In genomic region chr15:91881551-91882297, GRCh38 we compare ENCODE assay signal across 18 cellular contexts. TPM values are rescaled to one million over a fixed set of nuclear protein-coding genes. Genes with fewer than 3 reads are reported as not detected.
DNase-seq lines count a peak whose midpoint lies in the region; ATAC-seq, FAIRE-seq and TF ChIP-seq lines count a peak whose summit lies in the region.
"Had no signal": no experiment of that assay in that cellular context is flagged by ENCODE, and none has a peak within 500 bp of the region (broad histone marks: within the 10 kb centered on the region; RNA-seq: fewer than 3 reads in every experiment).

No MANE protein-coding gene starts in this region.

- H3F3A ChIP-seq in GM23338 (replicated peaks; ENCODE audit: low read depth) (no peaks in the 10 kb centered on the region), neural cell (ENCODE audit: insufficient read depth, low read length, poor library complexity, severe bottlenecking) (no peaks in the 10 kb centered on the region)

- no peaks in the 10 kb centered on the region for H3K9me3 ChIP-seq in HUES48 (ENCODE audit: control insufficient read depth, insufficient read depth, low read length)
- H3K9me3 ChIP-seq in H1 (ENCODE audit: insufficient read depth in 2 of 2, low read depth in 1 of 2, low read length in 1 of 2), result no peaks in the 10 kb centered on the region
- H3K9me3 ChIP-seq in neural cell (ENCODE audit: low read length), result no peaks in the 10 kb centered on the region

- peaks cover 36% of the 10 kb centered on the region for H3K4me1 Mint-ChIP-seq in GM23338
- peaks cover 27 to 44% of the 10 kb centered on the region in 2 donors for H3K4me1 Mint-ChIP-seq in natural killer cell treated with Interleukin-12 subunit alpha and Interleukin-12 subunit beta and Interleukin-15 and Interleukin-18, amount 100 ng/mL, for 72 hours (ENCODE audit: low read depth in 2 of 2)
- peaks cover 8% of the 10 kb centered on the region for H3K4me1 Mint-ChIP-seq in activated T-cell treated with anti-CD3 and anti-CD28 coated beads, Interleukin-2, amount 50 U/mL, for 72 hours (ENCODE audit: low read depth)
- H3K4me1 Mint-ChIP-seq: B cell had no signal

- 0 out of 2 replicates have a peak overlapping the region, but pooled peaks have one; percentile 22 for H3K27ac Mint-ChIP-seq in GM23338
- no peak overlapping the region for H3K27ac Mint-ChIP-seq in natural killer cell treated with Interleukin-12 subunit alpha and Interleukin-12 subunit beta and Interleukin-15 and Interleukin-18, amount 100 ng/mL, for 72 hours
- H3K27ac Mint-ChIP-seq in activated T-cell treated with anti-CD3 and anti-CD28 coated beads, Interleukin-2, amount 50 U/mL, for 72 hours, result no peak overlapping the region
- H3K27ac Mint-ChIP-seq: B cell; CD4-positive, alpha-beta T cell had no signal

- H2BK120ac ChIP-seq in H1 (replicated peaks; ENCODE audit: low read depth, low read length), result peak overlapping the region; percentile 1

- no peaks in the 10 kb centered on the region for H3K23me2 ChIP-seq in H1 (ENCODE audit: low read depth, low read length)

- peak overlapping the region; percentile 19; the same call in 1 of the 3 replicates for H3K4me3 Mint-ChIP-seq in GM23338
- no peak overlapping the region for H3K4me3 Mint-ChIP-seq in natural killer cell treated with Interleukin-12 subunit alpha and Interleukin-12 subunit beta and Interleukin-15 and Interleukin-18, amount 100 ng/mL, for 72 hours
- no peak overlapping the region for H3K4me3 Mint-ChIP-seq in activated T-cell treated with anti-CD3 and anti-CD28 coated beads, Interleukin-2, amount 50 U/mL, for 72 hours
- H3K4me3 Mint-ChIP-seq: B cell; CD4-positive, alpha-beta T cell had no signal

- WGBS in H1 (ENCODE audit: extremely low coverage in 1 of 2, insufficient coverage in 1 of 2, insufficient read length in 1 of 2, insufficient replicate concordance in 2 of 2, low coverage in 1 of 2, low lambda C conversion rate in 2 of 2, missing lambda C conversion rate in 1 of 2), 2 experiments, result 56% methylated on average over 9 of the region's 9 CpGs; no CpG with 5 or more reads in 1 of the 2 experiments

- H4K20me1 ChIP-seq in GM23338 (replicated peaks; ENCODE audit: insufficient read depth) (no peaks in the 10 kb centered on the region), H1 (replicated peaks in 1 of 2; ENCODE audit: control insufficient read depth in 1 of 2, insufficient read depth in 2 of 2, low read length in 2 of 2) (peaks cover 0 to 3% of the 10 kb centered on the region in 2 experiments), neural cell (ENCODE audit: insufficient read depth) (no peaks in the 10 kb centered on the region)

- H3K27me3 ChIP-seq in GM23338 (ENCODE audit: insufficient read depth) (no peaks in the 10 kb centered on the region), HUES48 (ENCODE audit: control insufficient read depth, insufficient read depth, low read length) (no peaks in the 10 kb centered on the region), H1 (replicated peaks in 1 of 4; ENCODE audit: control insufficient read depth in 3 of 4, extremely low read depth in 1 of 4, insufficient read depth in 3 of 4, low read length in 3 of 4) (no peaks in the 10 kb centered on the region), neural cell (ENCODE audit: insufficient read depth, low read depth, low read length) (no peaks in the 10 kb centered on the region)

- DNase-seq in GM23338 (ENCODE audit: low spot score), result peak; percentile 64
- DNase-seq in H1 (ENCODE audit: low read depth in 1 of 2, low spot score in 2 of 2), result no peak
- DNase-seq in natural killer cell treated with Interleukin-12 subunit alpha and Interleukin-12 subunit beta and Interleukin-15 and Interleukin-18, amount 100 ng/mL, for 72 hours (ENCODE audit: low spot score), result no peak
- no peak for DNase-seq in activated T-cell treated with anti-CD3 and anti-CD28 coated beads, Interleukin-2, amount 50 U/mL, for 72 hours
- no peak for DNase-seq in SIG-M5 treated with dmso at 0.1 percent for 504 hours (lab: John Stamatoyannopoulos, UW; ENCODE audit: unreplicated experiment)
- DNase-seq: CD4-positive, alpha-beta T cell; DND-41; GF-D8; GM23248; Kasumi-1; NCI-H1417 treated with DMSO at 0.1 percent for 48 hours; NCI-H2081 treated with DMSO at 0.1 percent for 48 hours; NCI-H226; SHP77 treated with DMSO at 0.1 percent for 48 hours had no signal

- ATAC-seq in GM23338, result peak; percentile 65
- no peak for ATAC-seq in natural killer cell treated with Interleukin-12 subunit alpha and Interleukin-12 subunit beta and Interleukin-15 and Interleukin-18, amount 100 ng/mL, for 72 hours
- no peak for ATAC-seq in activated T-cell treated with anti-CD3 and anti-CD28 coated beads, Interleukin-2, amount 50 U/mL, for 72 hours (replicated peaks in 1 of 2)
- no peak for ATAC-seq in HG02885 (IDR thresholded peaks at IDR 0.05; ENCODE audit: poor library complexity, unreplicated experiment)

- H3K36me3 ChIP-seq in GM23338 (ENCODE audit: insufficient read depth) (no peaks in the 10 kb centered on the region), HUES48 (ENCODE audit: control insufficient read depth, insufficient read depth, low read length) (no peaks in the 10 kb centered on the region), H1 (ENCODE audit: control insufficient read depth in 2 of 4, insufficient read depth in 4 of 4, low read length in 3 of 4) (no peaks in the 10 kb centered on the region), neural cell (ENCODE audit: insufficient read depth, low read length) (no peaks in the 10 kb centered on the region)

- no peak overlapping the region for H3K9ac ChIP-seq in HUES48 (ENCODE audit: low read depth, low read length)
- H3K9ac ChIP-seq in H1 (replicated peaks in 1 of 4; ENCODE audit: extremely low read depth in 1 of 4, low read depth in 3 of 4, low read length in 3 of 4), result no peak overlapping the region
- H3K9ac ChIP-seq in neural cell (ENCODE audit: low read length), result no peak overlapping the region
- H3K9ac ChIP-seq: GM23248 had no signal

- H3K79me2 ChIP-seq in GM23338 (replicated peaks; ENCODE audit: insufficient read depth) (peaks cover 11% of the 10 kb centered on the region), H1 (ENCODE audit: control insufficient read depth in 1 of 2, insufficient read depth in 2 of 2, low read length in 2 of 2) (0 out of 4 replicates have a peak, but pooled peaks cover 0 to 3% of the 10 kb centered on the region in 2 experiments), neural cell (replicated peaks; ENCODE audit: insufficient read depth, low read length) (peaks cover 15% of the 10 kb centered on the region)

- no peak for TF ChIP-seq POLR2A in H1 (IDR thresholded peaks at IDR 0.05; ENCODE audit: control extremely low read depth in 1 of 2, low read depth in 2 of 2, low read length in 2 of 2)

- H3K4ac ChIP-seq in H1 (replicated peaks; ENCODE audit: insufficient read length, low read depth, low read length), result no peak overlapping the region

- no peak overlapping the region for H2AK5ac ChIP-seq in H1 (ENCODE audit: low read depth, low read length)

- H3K27ac ChIP-seq in GM23338 (ENCODE audit: low read depth), result no peak overlapping the region
- H3K27ac ChIP-seq in HUES48 (ENCODE audit: low read depth, low read length), result peak overlapping the region; percentile 21
- no peak overlapping the region for H3K27ac ChIP-seq in H1 (ENCODE audit: low read depth, low read length)
- H3K27ac ChIP-seq in neural cell (ENCODE audit: low read length), result peak overlapping the region; percentile 82
- H3K27ac ChIP-seq: GM23248 had no signal

- H3K9me2 ChIP-seq in GM23338 (ENCODE audit: insufficient read depth), result no peaks in the 10 kb centered on the region
- H3K9me2 ChIP-seq in neural cell (ENCODE audit: insufficient read depth, low read length), result no peaks in the 10 kb centered on the region

- TF ChIP-seq EP300 in H1 (IDR thresholded peaks at IDR 0.05; ENCODE audit: borderline replicate concordance in 1 of 2, low read depth in 2 of 2, low read length in 2 of 2), result no peak
- TF ChIP-seq EP300 in neural cell (conservative IDR thresholded peaks at IDR 0.05; ENCODE audit: poor library complexity, severe bottlenecking), result no peak

- peaks cover 3% of the 10 kb centered on the region; the same call in 1 of the 2 replicates for H3K79me1 ChIP-seq in H1 (ENCODE audit: low read depth, low read length)

- H3K14ac ChIP-seq in H1 (ENCODE audit: insufficient read length), result no peak overlapping the region

- H2BK15ac ChIP-seq in H1 (ENCODE audit: low read length), result 0 out of 2 replicates have a peak overlapping the region, but pooled peaks have one; percentile 2

- H3K4me1 ChIP-seq in GM23338 (ENCODE audit: insufficient read depth) (peaks cover 28% of the 10 kb centered on the region), HUES48 (ENCODE audit: control insufficient read depth, insufficient read depth, low read length) (peaks cover 28% of the 10 kb centered on the region), H1 (replicated peaks in 1 of 4; ENCODE audit: control insufficient read depth in 3 of 4, insufficient read depth in 4 of 4, low read length in 3 of 4) (peaks cover 3 to 19% (median 11%) of the 10 kb centered on the region in 4 experiments; a peak in 6 of 7 replicates)

- no peak overlapping the region for H2BK5ac ChIP-seq in H1 (ENCODE audit: low read depth, low read length)

- H3K9me3 Mint-ChIP-seq in GM23338, result no peaks in the 10 kb centered on the region
- no peaks in the 10 kb centered on the region for H3K9me3 Mint-ChIP-seq in natural killer cell treated with Interleukin-12 subunit alpha and Interleukin-12 subunit beta and Interleukin-15 and Interleukin-18, amount 100 ng/mL, for 72 hours
- H3K9me3 Mint-ChIP-seq in activated T-cell treated with anti-CD3 and anti-CD28 coated beads, Interleukin-2, amount 50 U/mL, for 72 hours, result no peaks in the 10 kb centered on the region

- H3K4me2 ChIP-seq in GM23338 (peak overlapping the region; percentile 5), H1 (ENCODE audit: insufficient read depth in 1 of 2, low read depth in 2 of 2, low read length in 2 of 2) (peak overlapping the region; percentile 38 to 41), neural cell (ENCODE audit: low read length) (no peak overlapping the region)

- CTCF ChIA-PET in H1 (lab: Charles Lee; ENCODE audit: partially characterized antibody), result interaction anchor here (0.6 to 2.5 kb wide), 9 partner anchors 14 to 580 kb away, joined by 3 to 8 read pairs (median 4); no protein-coding TSS in a partner anchor

- no peaks in the 10 kb centered on the region for H3K36me3 Mint-ChIP-seq in GM23338 (ENCODE audit: low read depth)
- H3K36me3 Mint-ChIP-seq in natural killer cell treated with Interleukin-12 subunit alpha and Interleukin-12 subunit beta and Interleukin-15 and Interleukin-18, amount 100 ng/mL, for 72 hours, result no peaks in the 10 kb centered on the region
- no peaks in the 10 kb centered on the region for H3K36me3 Mint-ChIP-seq in activated T-cell treated with anti-CD3 and anti-CD28 coated beads, Interleukin-2, amount 50 U/mL, for 72 hours (ENCODE audit: insufficient read depth in 2 of 2)

- TF ChIP-seq CTCF in GM23338 (conservative IDR thresholded peaks at IDR 0.05; ENCODE audit: low read depth in 2 of 2) (no peak), H1 (IDR thresholded peaks at IDR 0.05; ENCODE audit: control extremely low read depth in 1 of 3, insufficient read depth in 1 of 3, low read depth in 1 of 3, low read length in 3 of 3) (no peak; a peak in 1 of 4 replicates), neural cell (IDR thresholded peaks at IDR 0.05; ENCODE audit: poor library complexity, severe bottlenecking) (no peak)

- H2BK12ac ChIP-seq in H1 (ENCODE audit: low read depth, low read length), result peak overlapping the region; percentile 45; the same call in 1 of the 2 replicates

- H3K4me3 ChIP-seq in GM23338, result no peak overlapping the region
- no peak overlapping the region for H3K4me3 ChIP-seq in HUES48 (ENCODE audit: low read depth, low read length)
- H3K4me3 ChIP-seq in H1 (ENCODE audit: extremely low read depth in 1 of 4, insufficient read depth in 2 of 4, low read depth in 3 of 4, low read length in 4 of 4), result peak overlapping the region in 2 of 4 experiments; percentile 3 to 26; a peak in 1 of 8 replicates
- no peak overlapping the region for H3K4me3 ChIP-seq in neural cell (ENCODE audit: low read length)
- H3K4me3 ChIP-seq: GM23248 had no signal

- no peak overlapping the region for H4K8ac ChIP-seq in H1 (ENCODE audit: extremely low read depth, insufficient read depth, low read length)

- H3K27me3 Mint-ChIP-seq in GM23338 (ENCODE audit: insufficient read depth, low read depth, poor library complexity), result peaks cover 4% of the 10 kb centered on the region
- no peaks in the 10 kb centered on the region for H3K27me3 Mint-ChIP-seq in natural killer cell treated with Interleukin-12 subunit alpha and Interleukin-12 subunit beta and Interleukin-15 and Interleukin-18, amount 100 ng/mL, for 72 hours
- no peaks in the 10 kb centered on the region for H3K27me3 Mint-ChIP-seq in activated T-cell treated with anti-CD3 and anti-CD28 coated beads, Interleukin-2, amount 50 U/mL, for 72 hours (ENCODE audit: low read depth)
- H3K27me3 Mint-ChIP-seq: B cell; CD4-positive, alpha-beta T cell had no signal

- peak; percentile 13 for FAIRE-seq in H1 (lab: Jason Lieb, UNC)

- no peak overlapping the region for H3K18ac ChIP-seq in H1 (ENCODE audit: extremely low read depth, low read length)

- no peak overlapping the region for H2BK20ac ChIP-seq in H1 (ENCODE audit: low read length)

- H4K5ac ChIP-seq in H1 (ENCODE audit: insufficient read length, low read depth, low read length), result no peak overlapping the region

- H2AFZ ChIP-seq in GM23338 (no peak overlapping the region), H1 (ENCODE audit: low read length) (no peak overlapping the region), neural cell (ENCODE audit: low read depth, low read length) (no peak overlapping the region)
- H2AFZ ChIP-seq: GM23248 had no signal

- H4K91ac ChIP-seq in H1 (replicated peaks; ENCODE audit: insufficient read length, low read length), result no peak overlapping the region

- H3K56ac ChIP-seq in H1 (replicated peaks; ENCODE audit: insufficient read length, low read depth, low read length), result no peak overlapping the region

- TF ChIP-seq RAD21 in H1 (IDR thresholded peaks at IDR 0.05 in 1 of 2, conservative IDR thresholded peaks at IDR 0.05 in 1 of 2; ENCODE audit: low read depth in 2 of 2, low read length in 2 of 2), result no peak
- TF ChIP-seq RAD21 in neural cell (conservative IDR thresholded peaks at IDR 0.05), result no peak

- no peak overlapping the region for H3K23ac ChIP-seq in H1 (ENCODE audit: insufficient read length)

- POLR2A ChIA-PET in H1 (lab: Charles Lee; ENCODE audit: partially characterized antibody), result interaction anchor here (1.0 to 1.7 kb wide), 3 partner anchors 14 to 26 kb away, joined by 3 read pairs; no protein-coding TSS in a partner anchor

RNA-seq across cellular contexts. Expression of gene SLCO3A1, which starts 28.2 kb away (rescaled TPM):
- 9.4 and 11.5 TPM in 2 replicates for total RNA-seq in GM23338 (2014; rRNA removed; shearing (Covaris generic))
- polyA plus RNA-seq in GM23338 (2016; fragmentation: Nextera tagmentation; extraction: Ambion mirVana) (7.3 and 10.7 TPM in 2 replicates), H1 (2011; rRNA removed) (20.4 and 23.4 TPM in 2 replicates), neural cell (14.2 and 24.5 TPM in 2 replicates)
- total RNA-seq in H1 (2021; fragmentation: NEBNext Ultra II Directional; extraction: Animal tissue kit (Norgen Biotek cat#: 25700)), result 15.1 and 15.3 TPM in 2 replicates
- polyA plus RNA-seq in H1 (2011; cell fraction: cytosol; rRNA removed), result 12.0 TPM
- 24.1 TPM for polyA plus RNA-seq in H1 (2011; cell fraction: nucleus; rRNA removed)
- polyA plus RNA-seq in H1 (2012, experiment 1 of 2), result 12.7 to 14.0 TPM (median 13.7 TPM) in 4 replicates
- 10.1 TPM for polyA plus RNA-seq in H1 (2012, experiment 2 of 2)
- 12.0 TPM for polyA plus RNA-seq in H1 (2013, experiment 1 of 2)
- 14.2 TPM for polyA plus RNA-seq in H1 (2013, experiment 2 of 2)
- polyA minus RNA-seq in H1 (2011; rRNA and poly(A)+ RNA removed), result 36.9 and 53.2 TPM in 2 replicates
- 16.9 TPM for polyA minus RNA-seq in H1 (2011; cell fraction: cytosol; rRNA and poly(A)+ RNA removed)
- polyA minus RNA-seq in H1 (2011; cell fraction: nucleus; rRNA and poly(A)+ RNA removed), result 23.3 TPM
- polyA minus RNA-seq in neural cell, result 39.0 and 46.7 TPM in 2 replicates
- 10 to 100 TPM; 10.4 to 12.5 TPM for total RNA-seq in natural killer cell treated with Interleukin-12 subunit alpha and Interleukin-12 subunit beta and Interleukin-15 and Interleukin-18, amount 100 ng/mL, for 72 hours
- total RNA-seq in activated T-cell treated with anti-CD3 and anti-CD28 coated beads, Interleukin-2, amount 50 U/mL, for 72 hours, result 10 to 100 TPM in 1 of 2 donors, 1 to 10 TPM in 1; 8.2 to 13.6 TPM

Comparison
In these comparisons a context has a peak if more than half of its experiments do, and no peak if none do; other contexts are left out.
1. H3K27ac ChIP-seq: peak in HUES48 (single experiment) and neural cell (single experiment); none in GM23338 (single experiment) and H1 (single experiment).